In genomic region chr2:33395660-33396249, GRCh38 we compare ENCODE assay signal across 8 cellular contexts.
A peak's percentile ranks its signal among the peaks of the same experiment; 100 is the strongest.
DNase-seq lines count a peak whose midpoint lies in the region; ATAC-seq lines count a peak whose summit lies in the region.

No MANE protein-coding gene starts in this region.

- POLR2A ChIA-PET in activated CD4-positive, alpha-beta memory T cell treated with anti-CD3 and anti-CD28 coated beads, Interleukin-2, amount 10 ng/mL, durations not matched to agents 7 days and 5 days (lab: Charles Lee) = no interaction called here

- CTCF ChIA-PET in activated CD4-positive, alpha-beta memory T cell treated with anti-CD3 and anti-CD28 coated beads, Interleukin-2, amount 10 ng/mL, durations not matched to agents 7 days and 5 days (lab: Charles Lee) = interaction anchor here (0.6 to 1.7 kb wide), 22 partner anchors 14 to 1710 kb away, joined by 3 to 5 read pairs (median 3); no protein-coding TSS in a partner anchor

- H3K4me3 ChIP-seq in MG63 = no peak overlapping the region

- no peaks in the 10 kb centered on the region for H3K27me3 Mint-ChIP-seq in activated CD4-positive, alpha-beta memory T cell treated with anti-CD3 and anti-CD28 coated beads, Interleukin-2, amount 10 ng/mL, durations not matched to agents 7 days and 5 days

- peaks cover 2% of the 10 kb centered on the region; the same call in 1 of the 2 replicates for H3K36me3 ChIP-seq in MG63

- no peaks in the 10 kb centered on the region for H3K36me3 Mint-ChIP-seq in activated CD4-positive, alpha-beta memory T cell treated with anti-CD3 and anti-CD28 coated beads, Interleukin-2, amount 10 ng/mL, durations not matched to agents 7 days and 5 days (ENCODE audit: low read depth)

- H3K4me1 Mint-ChIP-seq in activated CD4-positive, alpha-beta memory T cell treated with anti-CD3 and anti-CD28 coated beads, Interleukin-2, amount 10 ng/mL, durations not matched to agents 7 days and 5 days = no peaks in the 10 kb centered on the region

- ATAC-seq in HG02623 (IDR thresholded peaks at IDR 0.05; ENCODE audit: unreplicated experiment) = no peak

- no peak overlapping the region for H3K4me3 Mint-ChIP-seq in activated CD4-positive, alpha-beta memory T cell treated with anti-CD3 and anti-CD28 coated beads, Interleukin-2, amount 10 ng/mL, durations not matched to agents 7 days and 5 days

- no peaks in the 10 kb centered on the region for H3K27me3 ChIP-seq in MG63

- no peak overlapping the region for H3K27ac Mint-ChIP-seq in activated CD4-positive, alpha-beta memory T cell treated with anti-CD3 and anti-CD28 coated beads, Interleukin-2, amount 10 ng/mL, durations not matched to agents 7 days and 5 days

- no peaks in the 10 kb centered on the region for H3K9me3 ChIP-seq in MG63

- H3K9me3 Mint-ChIP-seq in activated CD4-positive, alpha-beta memory T cell treated with anti-CD3 and anti-CD28 coated beads, Interleukin-2, amount 10 ng/mL, durations not matched to agents 7 days and 5 days = no peaks in the 10 kb centered on the region

- DNase-seq in NCI-H526 (lab: John Stamatoyannopoulos, UW) (peak; percentile 33 to 62), NCI-H526 treated with DMSO at 0.1 percent for 48 hours (lab: John Stamatoyannopoulos, UW) (no peak), MG63 (peak; percentile 47), fibroblast of peridontal ligament (ENCODE audit: extremely low read depth) (peak; percentile 71), pons (ENCODE audit: low spot score) (peak; percentile 37), D341Med (ENCODE audit: low spot score) (no peak)
- peak; percentile 57 for DNase-seq in activated CD4-positive, alpha-beta memory T cell treated with anti-CD3 and anti-CD28 coated beads, Interleukin-2, amount 10 ng/mL, durations not matched to agents 7 days and 5 days

Comparison
In these comparisons a context has a peak if more than half of its experiments do, and no peak if none do; other contexts are left out.
1. DNase-seq: peak in NCI-H526 (2 of 2), MG63 (single experiment), activated CD4-positive, alpha-beta memory T cell treated with anti-CD3 and anti-CD28 coated beads, Interleukin-2, amount 10 ng/mL, durations not matched to agents 7 days and 5 days (single experiment), fibroblast of peridontal ligament (single experiment) and pons (single experiment); none in NCI-H526 treated with DMSO at 0.1 percent for 48 hours (single experiment) and D341Med (single experiment).